Comparison of ENCODE assay signal across 1 cellular context in the genomic region with DNA sequence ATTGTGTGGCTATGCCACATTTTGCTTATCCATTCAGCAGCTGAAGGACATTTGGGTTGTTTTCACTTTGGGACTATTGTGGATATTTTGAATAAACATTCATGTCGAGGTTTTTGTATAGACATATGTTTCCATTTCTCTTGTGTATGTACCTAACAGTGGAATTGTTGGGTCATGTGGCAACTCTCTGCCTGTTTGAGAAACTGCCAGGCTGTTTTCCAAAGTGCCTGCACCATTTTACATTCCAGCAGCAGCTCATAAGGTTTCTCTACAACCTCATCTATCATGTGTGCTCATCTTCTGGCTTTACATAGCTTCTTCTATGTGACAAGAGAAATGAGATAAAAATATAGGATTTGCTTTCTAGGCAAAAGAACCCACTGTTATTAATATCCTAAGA.
TF ChIP-seq lines count a peak whose summit lies in the region.

No MANE protein-coding gene starts in this region.

TF ChIP-seq in IMR-90, 13 proteins besides CTCF, POLR2A, EP300 and RAD21 (continued from another document):
- TF ChIP-seq, protein P1, sequence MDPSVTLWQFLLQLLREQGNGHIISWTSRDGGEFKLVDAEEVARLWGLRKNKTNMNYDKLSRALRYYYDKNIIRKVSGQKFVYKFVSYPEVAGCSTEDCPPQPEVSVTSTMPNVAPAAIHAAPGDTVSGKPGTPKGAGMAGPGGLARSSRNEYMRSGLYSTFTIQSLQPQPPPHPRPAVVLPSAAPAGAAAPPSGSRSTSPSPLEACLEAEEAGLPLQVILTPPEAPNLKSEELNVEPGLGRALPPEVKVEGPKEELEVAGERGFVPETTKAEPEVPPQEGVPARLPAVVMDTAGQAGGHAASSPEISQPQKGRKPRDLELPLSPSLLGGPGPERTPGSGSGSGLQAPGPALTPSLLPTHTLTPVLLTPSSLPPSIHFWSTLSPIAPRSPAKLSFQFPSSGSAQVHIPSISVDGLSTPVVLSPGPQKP (IDR thresholded peaks at IDR 0.05; ENCODE audit: borderline replicate concordance, low read depth, low read length), result no peak
- no peak for TF ChIP-seq FOS (IDR thresholded peaks at IDR 0.05; ENCODE audit: low read depth, low read length)
- TF ChIP-seq MAFK (IDR thresholded peaks at IDR 0.05; ENCODE audit: low read depth, low read length), result no peak
- no peak for TF ChIP-seq NFE2L2 (IDR thresholded peaks at IDR 0.05; ENCODE audit: low read depth, low read length)
- TF ChIP-seq CHD1 (IDR thresholded peaks at IDR 0.05; ENCODE audit: low read depth, low read length), result no peak
- TF ChIP-seq CEBPB (IDR thresholded peaks at IDR 0.05; ENCODE audit: low read depth, low read length), result no peak
TF ChIP-seq in IMR-90: peak in this region for 0.
